In genomic region chr7:129728875-129729467, GRCh38 we compare ENCODE assay signal across 14 cellular contexts.
"Had no signal": no experiment of that assay in that cellular context is flagged by ENCODE, and none has a peak within 500 bp of the region (broad histone marks: within the 10 kb centered on the region; RNA-seq: fewer than 3 reads in every experiment).

No MANE protein-coding gene starts in this region.

- DNase-seq: activated CD4-positive, alpha-beta T cell treated with anti-CD3 and anti-CD28 coated beads, Interleukin-2, amount 50 U/mL, for 1 hour; activated CD4-positive, CD25-positive, alpha-beta regulatory T cell; amniotic stem cell; cerebellar nuclear complex; dermis blood vessel endothelial cell; hippocampal formation; kidney glomerular epithelial cell; lower lobe of right lung; midbrain; naive B cell; posterior cingulate gyrus; tibial artery had no signal

- H3K27ac ChIP-seq: lower lobe of right lung, right atrium auricular region, skin epidermis, tibial artery had no signal

- H3K4me3 ChIP-seq: lower lobe of right lung, right atrium auricular region, skin epidermis, tibial artery had no signal

- H3K4me1 ChIP-seq: lower lobe of right lung, tibial artery had no signal

- H3K9me3 ChIP-seq: lower lobe of right lung, right atrium auricular region, tibial artery had no signal

- H3K27me3 ChIP-seq: right atrium auricular region, tibial artery had no signal
